Comparison of ENCODE assay signal across 14 cellular contexts in genomic region chr2:64291181-64291580, GRCh38.
A peak's percentile ranks its signal among the peaks of the same experiment; 100 is the strongest.
DNase-seq lines count a peak whose midpoint lies in the region; ATAC-seq and TF ChIP-seq lines count a peak whose summit lies in the region.
"Had no signal": no experiment of that assay in that cellular context is flagged by ENCODE, and none has a peak within 500 bp of the region (broad histone marks: within the 10 kb centered on the region; RNA-seq: fewer than 3 reads in every experiment).

No MANE protein-coding gene starts in this region.

- no peaks in the 10 kb centered on the region for H4K20me1 ChIP-seq in PC-9 (ENCODE audit: insufficient read depth)
- H4K20me1 ChIP-seq in Karpas-422 (ENCODE audit: insufficient read depth, low read depth, low read length) = no peaks in the 10 kb centered on the region
- H4K20me1 ChIP-seq: BLaER1 had no signal

- H2AFZ ChIP-seq in PC-9 (no peak overlapping the region), Karpas-422 (ENCODE audit: low read length) (no peak overlapping the region)

- H3K36me3 ChIP-seq in PC-9 (ENCODE audit: low read depth) = no peaks in the 10 kb centered on the region
- H3K36me3 ChIP-seq in Karpas-422 (ENCODE audit: insufficient read depth, low read length) = no peaks in the 10 kb centered on the region
- no peaks in the 10 kb centered on the region for H3K36me3 ChIP-seq in thyroid gland
- H3K36me3 ChIP-seq: BLaER1 had no signal

- H3K9me3 Mint-ChIP-seq in Calu3 (ENCODE audit: low read depth, unreplicated experiment) = no peaks in the 10 kb centered on the region
- H3K9me3 Mint-ChIP-seq: activated T-helper 17 cell treated with anti-CD3 and anti-CD28 coated beads, Interleukin-2, amount 50 U/mL, for 72 hours; central memory CD8-positive, alpha-beta T cell had no signal

- no peak overlapping the region for H3K27ac Mint-ChIP-seq in Calu3 (ENCODE audit: unreplicated experiment)
- H3K27ac Mint-ChIP-seq: activated T-helper 17 cell treated with anti-CD3 and anti-CD28 coated beads, Interleukin-2, amount 50 U/mL, for 72 hours had no signal

- no peaks in the 10 kb centered on the region for H3K79me2 ChIP-seq in PC-9 (ENCODE audit: low read depth)
- no peaks in the 10 kb centered on the region for H3K79me2 ChIP-seq in Karpas-422 (ENCODE audit: low read length)

- no TSS peak for BruUV-seq in Calu3 (replicated peaks; lab: Mats Ljungman, UMichigan)
- no TSS peak for BruUV-seq in PC-9 (replicated peaks; lab: Mats Ljungman, UMichigan)

- H3K27ac ChIP-seq in PC-9 (no peak overlapping the region), Karpas-422 (ENCODE audit: low read length) (no peak overlapping the region), thyroid gland (no peak overlapping the region)
- H3K27ac ChIP-seq: BLaER1 had no signal

- intact Hi-C loops in Calu3 (cut with micrococcal nuclease; ENCODE audit: unreplicated experiment) (no loop called here), PC-9 (cut with micrococcal nuclease; ENCODE audit: unreplicated experiment) (no loop called here), thyroid gland (cut with DNase I) (no loop called here)

- TF ChIP-seq CTCF in Calu3 (IDR thresholded peaks at IDR 0.05; ENCODE audit: unreplicated experiment) = no peak
- no peak for TF ChIP-seq CTCF in PC-9 (conservative IDR thresholded peaks at IDR 0.05)
- no peak for TF ChIP-seq CTCF in epithelial cell of esophagus (IDR thresholded peaks at IDR 0.05; ENCODE audit: insufficient read depth, low read depth, low read length, missing control alignments)
- TF ChIP-seq CTCF in thyroid gland (IDR thresholded peaks at IDR 0.05) = no peak

- no peak for ATAC-seq in GM19351 (IDR thresholded peaks at IDR 0.05; ENCODE audit: unreplicated experiment)
- ATAC-seq: activated T-helper 17 cell treated with anti-CD3 and anti-CD28 coated beads, Interleukin-2, amount 50 U/mL, for 72 hours had no signal

- H3F3A ChIP-seq in PC-9 (ENCODE audit: insufficient read depth, low read depth) = 0 out of 2 replicates have a peak, but pooled peaks cover 4% of the 10 kb centered on the region

- no peaks in the 10 kb centered on the region for H3K36me3 Mint-ChIP-seq in Calu3 (ENCODE audit: insufficient read depth, unreplicated experiment)

- peaks cover 16% of the 10 kb centered on the region for H3K27me3 Mint-ChIP-seq in Calu3 (ENCODE audit: unreplicated experiment)
- H3K27me3 Mint-ChIP-seq: activated T-helper 17 cell treated with anti-CD3 and anti-CD28 coated beads, Interleukin-2, amount 50 U/mL, for 72 hours had no signal

- H3K4me2 ChIP-seq in PC-9 = no peak overlapping the region
- H3K4me2 ChIP-seq in Karpas-422 (ENCODE audit: low read depth, low read length, poor library complexity, severe bottlenecking) = no peak overlapping the region
- H3K4me2 ChIP-seq: BLaER1 had no signal

- H3K9ac ChIP-seq in Karpas-422 (ENCODE audit: low read length) = no peak overlapping the region
- H3K9ac ChIP-seq: BLaER1 had no signal

- no peaks in the 10 kb centered on the region for H3K27me3 ChIP-seq in PC-9 (ENCODE audit: insufficient read depth, low read depth)
- no peaks in the 10 kb centered on the region for H3K27me3 ChIP-seq in Karpas-422 (ENCODE audit: low read length)
- H3K27me3 ChIP-seq in thyroid gland = no peaks in the 10 kb centered on the region
- H3K27me3 ChIP-seq: BLaER1 had no signal

- H3K4me3 ChIP-seq in PC-9 (no peak overlapping the region), epithelial cell of esophagus (ENCODE audit: low read length) (no peak overlapping the region), Karpas-422 (ENCODE audit: low read length) (no peak overlapping the region), thyroid gland (replicated peaks in 1 of 3) (no peak overlapping the region)
- H3K4me3 ChIP-seq: BLaER1 had no signal

- CTCF ChIA-PET in Calu3 (lab: Charles Lee) = no interaction called here
- CTCF ChIA-PET in PC-9 (lab: Charles Lee) = no interaction called here

- H3K9me2 ChIP-seq in PC-9 (ENCODE audit: insufficient read depth) (no peaks in the 10 kb centered on the region), Karpas-422 (replicated peaks; ENCODE audit: insufficient read depth, low read length) (no peaks in the 10 kb centered on the region)

- H3K4me3 Mint-ChIP-seq in Calu3 (ENCODE audit: low read depth, unreplicated experiment) = no peak overlapping the region
- H3K4me3 Mint-ChIP-seq: activated T-helper 17 cell treated with anti-CD3 and anti-CD28 coated beads, Interleukin-2, amount 50 U/mL, for 72 hours; central memory CD8-positive, alpha-beta T cell had no signal

- no peaks in the 10 kb centered on the region for H3K9me3 ChIP-seq in PC-9 (ENCODE audit: insufficient read depth, low read depth)
- H3K9me3 ChIP-seq in Karpas-422 (ENCODE audit: low read length) = no peaks in the 10 kb centered on the region
- H3K9me3 ChIP-seq in thyroid gland = no peaks in the 10 kb centered on the region
- H3K9me3 ChIP-seq: BLaER1 had no signal

- TF ChIP-seq POLR2A in thyroid gland (IDR thresholded peaks at IDR 0.05) = no peak

- H3K4me1 ChIP-seq in PC-9 (replicated peaks; ENCODE audit: insufficient read depth) = peaks cover 16% of the 10 kb centered on the region
- peaks cover 3% of the 10 kb centered on the region; the same call in 1 of the 2 replicates for H3K4me1 ChIP-seq in Karpas-422 (ENCODE audit: low read length)
- H3K4me1 ChIP-seq in thyroid gland = no peaks in the 10 kb centered on the region

- POLR2A ChIA-PET in PC-9 (lab: Charles Lee; ENCODE audit: unreplicated experiment) = no interaction called here

- peaks cover 8% of the 10 kb centered on the region for H3K4me1 Mint-ChIP-seq in Calu3 (ENCODE audit: low read depth, unreplicated experiment)

- DNase-seq in Calu3 (peak; percentile 37), PC-9 (peak; percentile 67 to 87), epithelial cell of esophagus (ENCODE audit: low read depth) (peak; percentile 92), myocyte (ENCODE audit: low read depth) (peak; percentile 56), Karpas-422 (no peak), thyroid gland (no peak), SW 1271 (lab: John Stamatoyannopoulos, UW) (no peak)
- DNase-seq: activated CD4-positive, alpha-beta T cell treated with anti-CD3 and anti-CD28 coated beads for 1 hour; NCI-H1436; NCI-H748 treated with DMSO at 0.1 percent for 48 hours had no signal

- WGBS in thyroid gland, 2 donors = 91 to 100% methylated on average over 1 of the region's 1 CpG

Comparison
In these comparisons a context has a peak if more than half of its experiments do, and no peak if none do; other contexts are left out.
1. DNase-seq: peak in Calu3 (single experiment), PC-9 (2 of 2), epithelial cell of esophagus (single experiment) and myocyte (single experiment); none in Karpas-422 (single experiment), thyroid gland (0 of 2) and SW 1271 (0 of 2).